ENCODE assay signal across 1 cellular context in genomic region chr7:12570529-12571461, GRCh38.
A peak's percentile ranks its signal among the peaks of the same experiment; 100 is the strongest.
TF ChIP-seq lines count a peak whose summit lies in the region.

Gene SCIN (plus strand): TSS chr7:12570720. CDS start chr7:12570787, 67 bp downstream.

TF ChIP-seq in HEK293, 187 proteins besides CTCF, POLR2A, EP300 and RAD21 (continued from another document and continues in another):
- TF ChIP-seq TCF7L2 (IDR thresholded peaks at IDR 0.05; ENCODE audit: borderline replicate concordance, low read depth, low read length) (no peak), ZNF366 (tag by site-specific recombination; conservative IDR thresholded peaks at IDR 0.05) (no peak), PATZ1 (tag by site-specific recombination; IDR thresholded peaks at IDR 0.05) (peak; percentile 34; the same call in 1 of the 2 replicates), ZNF311 (tag by site-specific recombination; IDR thresholded peaks at IDR 0.05; ENCODE audit: borderline replicate concordance) (no peak), REPIN1 (tag by site-specific recombination; IDR thresholded peaks at IDR 0.05; ENCODE audit: low read depth) (no peak), ZNF280D (tag by site-specific recombination; IDR thresholded peaks at IDR 0.05) (no peak), ZNF132 (tag by site-specific recombination; IDR thresholded peaks at IDR 0.05; ENCODE audit: borderline replicate concordance) (no peak), ATF2 (tag by site-specific recombination; IDR thresholded peaks at IDR 0.05; ENCODE audit: low read depth) (no peak), SP3 (tag by site-specific recombination; IDR thresholded peaks at IDR 0.05) (peak; percentile 42), ZNF341 (tag by site-specific recombination; IDR thresholded peaks at IDR 0.05; ENCODE audit: low read depth) (no peak), ZNF48 (tag by site-specific recombination; IDR thresholded peaks at IDR 0.05) (no peak), ZNF155 (tag by site-specific recombination; IDR thresholded peaks at IDR 0.05) (no peak), ZNF174 (tag by site-specific recombination; IDR thresholded peaks at IDR 0.05) (no peak), ZNF530 (tag by site-specific recombination; IDR thresholded peaks at IDR 0.05; ENCODE audit: low read depth) (no peak), ZNF362 (tag by site-specific recombination; IDR thresholded peaks at IDR 0.05) (no peak), ZSCAN18 (tag by site-specific recombination; IDR thresholded peaks at IDR 0.05) (no peak), ZNF114 (tag by site-specific recombination; IDR thresholded peaks at IDR 0.05) (no peak), ZBTB6 (tag by site-specific recombination; IDR thresholded peaks at IDR 0.05) (peak; percentile 70), ZSCAN23 (tag by site-specific recombination; IDR thresholded peaks at IDR 0.05) (no peak), GLIS2 (tag by site-specific recombination; IDR thresholded peaks at IDR 0.05) (peak; percentile 61; the same call in 1 of the 2 replicates), KLF10 (tag by site-specific recombination; IDR thresholded peaks at IDR 0.05) (no peak), TRIM28 (IDR thresholded peaks at IDR 0.05; ENCODE audit: borderline replicate concordance, low read length) (no peak), ZBTB8A (tag by site-specific recombination; IDR thresholded peaks at IDR 0.05) (peak; percentile 96), EGR2 (tag by site-specific recombination; IDR thresholded peaks at IDR 0.05; ENCODE audit: low read depth) (peak; percentile 41; the same call in 1 of the 2 replicates), ZBTB21 (tag by site-specific recombination; IDR thresholded peaks at IDR 0.05) (no peak), SP2 (tag by site-specific recombination; IDR thresholded peaks at IDR 0.05) (0 out of 2 replicates have a peak, but pooled peaks have one; percentile 6), ZNF548 (tag by site-specific recombination; IDR thresholded peaks at IDR 0.05) (no peak), ZNF629 (tag by site-specific recombination; IDR thresholded peaks at IDR 0.05) (no peak; the same call in 1 of the 2 replicates)
- TF ChIP-seq, protein P1, sequence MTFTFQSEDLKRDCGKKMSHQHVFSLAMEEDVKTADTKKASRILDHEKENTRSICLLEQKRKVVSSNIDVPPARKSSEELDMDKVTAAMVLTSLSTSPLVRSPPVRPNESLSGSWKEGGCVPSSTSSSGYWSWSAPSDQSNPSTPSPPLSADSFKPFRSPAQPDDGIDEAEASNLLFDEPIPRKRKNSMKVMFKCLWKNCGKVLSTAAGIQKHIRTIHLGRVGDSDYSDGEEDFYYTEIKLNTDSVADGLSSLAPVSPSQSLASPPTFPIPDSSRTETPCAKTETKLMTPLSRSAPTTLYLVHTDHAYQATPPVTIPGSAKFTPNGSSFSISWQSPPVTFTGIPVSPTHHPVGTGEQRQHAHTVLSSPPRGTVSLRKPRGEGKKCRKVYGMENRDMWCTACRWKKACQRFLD (tag by site-specific recombination; IDR thresholded peaks at IDR 0.05) = no peak
- TF ChIP-seq, protein P2, sequence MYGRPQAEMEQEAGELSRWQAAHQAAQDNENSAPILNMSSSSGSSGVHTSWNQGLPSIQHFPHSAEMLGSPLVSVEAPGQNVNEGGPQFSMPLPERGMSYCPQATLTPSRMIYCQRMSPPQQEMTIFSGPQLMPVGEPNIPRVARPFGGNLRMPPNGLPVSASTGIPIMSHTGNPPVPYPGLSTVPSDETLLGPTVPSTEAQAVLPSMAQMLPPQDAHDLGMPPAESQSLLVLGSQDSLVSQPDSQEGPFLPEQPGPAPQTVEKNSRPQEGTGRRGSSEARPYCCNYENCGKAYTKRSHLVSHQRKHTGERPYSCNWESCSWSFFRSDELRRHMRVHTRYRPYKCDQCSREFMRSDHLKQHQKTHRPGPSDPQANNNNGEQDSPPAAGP (tag by site-specific recombination; IDR thresholded peaks at IDR 0.05) = no peak
- TF ChIP-seq, protein P3, sequence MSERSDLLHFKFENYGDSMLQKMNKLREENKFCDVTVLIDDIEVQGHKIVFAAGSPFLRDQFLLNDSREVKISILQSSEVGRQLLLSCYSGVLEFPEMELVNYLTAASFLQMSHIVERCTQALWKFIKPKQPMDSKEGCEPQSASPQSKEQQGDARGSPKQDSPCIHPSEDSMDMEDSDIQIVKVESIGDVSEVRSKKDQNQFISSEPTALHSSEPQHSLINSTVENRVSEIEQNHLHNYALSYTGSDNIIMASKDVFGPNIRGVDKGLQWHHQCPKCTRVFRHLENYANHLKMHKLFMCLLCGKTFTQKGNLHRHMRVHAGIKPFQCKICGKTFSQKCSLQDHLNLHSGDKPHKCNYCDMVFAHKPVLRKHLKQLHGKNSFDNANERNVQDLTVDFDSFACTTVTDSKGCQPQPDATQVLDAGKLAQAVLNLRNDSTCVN (tag by site-specific recombination; optimal IDR thresholded peaks at IDR 0.05) = peak; percentile 75
- TF ChIP-seq, protein P4, sequence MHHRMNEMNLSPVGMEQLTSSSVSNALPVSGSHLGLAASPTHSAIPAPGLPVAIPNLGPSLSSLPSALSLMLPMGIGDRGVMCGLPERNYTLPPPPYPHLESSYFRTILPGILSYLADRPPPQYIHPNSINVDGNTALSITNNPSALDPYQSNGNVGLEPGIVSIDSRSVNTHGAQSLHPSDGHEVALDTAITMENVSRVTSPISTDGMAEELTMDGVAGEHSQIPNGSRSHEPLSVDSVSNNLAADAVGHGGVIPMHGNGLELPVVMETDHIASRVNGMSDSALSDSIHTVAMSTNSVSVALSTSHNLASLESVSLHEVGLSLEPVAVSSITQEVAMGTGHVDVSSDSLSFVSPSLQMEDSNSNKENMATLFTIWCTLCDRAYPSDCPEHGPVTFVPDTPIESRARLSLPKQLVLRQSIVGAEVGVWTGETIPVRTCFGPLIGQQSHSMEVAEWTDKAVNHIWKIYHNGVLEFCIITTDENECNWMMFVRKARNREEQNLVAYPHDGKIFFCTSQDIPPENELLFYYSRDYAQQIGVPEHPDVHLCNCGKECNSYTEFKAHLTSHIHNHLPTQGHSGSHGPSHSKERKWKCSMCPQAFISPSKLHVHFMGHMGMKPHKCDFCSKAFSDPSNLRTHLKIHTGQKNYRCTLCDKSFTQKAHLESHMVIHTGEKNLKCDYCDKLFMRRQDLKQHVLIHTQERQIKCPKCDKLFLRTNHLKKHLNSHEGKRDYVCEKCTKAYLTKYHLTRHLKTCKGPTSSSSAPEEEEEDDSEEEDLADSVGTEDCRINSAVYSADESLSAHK (tag by site-specific recombination; IDR thresholded peaks at IDR 0.05) = no peak
- TF ChIP-seq, protein P5, sequence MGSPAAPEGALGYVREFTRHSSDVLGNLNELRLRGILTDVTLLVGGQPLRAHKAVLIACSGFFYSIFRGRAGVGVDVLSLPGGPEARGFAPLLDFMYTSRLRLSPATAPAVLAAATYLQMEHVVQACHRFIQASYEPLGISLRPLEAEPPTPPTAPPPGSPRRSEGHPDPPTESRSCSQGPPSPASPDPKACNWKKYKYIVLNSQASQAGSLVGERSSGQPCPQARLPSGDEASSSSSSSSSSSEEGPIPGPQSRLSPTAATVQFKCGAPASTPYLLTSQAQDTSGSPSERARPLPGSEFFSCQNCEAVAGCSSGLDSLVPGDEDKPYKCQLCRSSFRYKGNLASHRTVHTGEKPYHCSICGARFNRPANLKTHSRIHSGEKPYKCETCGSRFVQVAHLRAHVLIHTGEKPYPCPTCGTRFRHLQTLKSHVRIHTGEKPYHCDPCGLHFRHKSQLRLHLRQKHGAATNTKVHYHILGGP (tag by site-specific recombination; IDR thresholded peaks at IDR 0.05) = no peak
- TF ChIP-seq, protein P6, sequence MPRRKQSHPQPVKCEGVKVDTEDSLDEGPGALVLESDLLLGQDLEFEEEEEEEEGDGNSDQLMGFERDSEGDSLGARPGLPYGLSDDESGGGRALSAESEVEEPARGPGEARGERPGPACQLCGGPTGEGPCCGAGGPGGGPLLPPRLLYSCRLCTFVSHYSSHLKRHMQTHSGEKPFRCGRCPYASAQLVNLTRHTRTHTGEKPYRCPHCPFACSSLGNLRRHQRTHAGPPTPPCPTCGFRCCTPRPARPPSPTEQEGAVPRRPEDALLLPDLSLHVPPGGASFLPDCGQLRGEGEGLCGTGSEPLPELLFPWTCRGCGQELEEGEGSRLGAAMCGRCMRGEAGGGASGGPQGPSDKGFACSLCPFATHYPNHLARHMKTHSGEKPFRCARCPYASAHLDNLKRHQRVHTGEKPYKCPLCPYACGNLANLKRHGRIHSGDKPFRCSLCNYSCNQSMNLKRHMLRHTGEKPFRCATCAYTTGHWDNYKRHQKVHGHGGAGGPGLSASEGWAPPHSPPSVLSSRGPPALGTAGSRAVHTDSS (tag by site-specific recombination; IDR thresholded peaks at IDR 0.05) = no peak
- TF ChIP-seq, protein P7, sequence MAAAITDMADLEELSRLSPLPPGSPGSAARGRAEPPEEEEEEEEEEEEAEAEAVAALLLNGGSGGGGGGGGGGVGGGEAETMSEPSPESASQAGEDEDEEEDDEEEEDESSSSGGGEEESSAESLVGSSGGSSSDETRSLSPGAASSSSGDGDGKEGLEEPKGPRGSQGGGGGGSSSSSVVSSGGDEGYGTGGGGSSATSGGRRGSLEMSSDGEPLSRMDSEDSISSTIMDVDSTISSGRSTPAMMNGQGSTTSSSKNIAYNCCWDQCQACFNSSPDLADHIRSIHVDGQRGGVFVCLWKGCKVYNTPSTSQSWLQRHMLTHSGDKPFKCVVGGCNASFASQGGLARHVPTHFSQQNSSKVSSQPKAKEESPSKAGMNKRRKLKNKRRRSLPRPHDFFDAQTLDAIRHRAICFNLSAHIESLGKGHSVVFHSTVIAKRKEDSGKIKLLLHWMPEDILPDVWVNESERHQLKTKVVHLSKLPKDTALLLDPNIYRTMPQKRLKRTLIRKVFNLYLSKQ (tag by site-specific recombination; IDR thresholded peaks at IDR 0.05; ENCODE audit: borderline replicate concordance) = no peak
